ENCODE assay signal across 1 cellular context in the genomic region with DNA sequence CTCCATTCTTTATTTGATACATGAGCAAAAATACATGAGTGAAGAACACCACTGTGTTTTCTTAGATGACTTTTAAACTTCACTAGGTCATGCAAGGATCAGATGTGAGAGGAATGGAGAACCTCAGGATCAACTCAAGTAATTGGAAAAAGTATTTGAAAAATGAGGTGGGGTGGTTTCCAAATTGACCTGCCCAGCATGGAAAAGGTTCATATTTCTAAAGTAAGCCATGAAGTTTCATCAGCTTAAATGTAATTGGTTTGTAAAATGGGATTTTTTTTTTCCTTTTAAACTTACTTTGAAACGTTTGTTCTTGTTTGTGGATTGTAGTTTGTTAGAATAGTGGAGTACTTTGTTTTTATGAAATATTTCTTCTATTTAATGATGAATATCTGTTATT.
TF ChIP-seq lines count a peak whose summit lies in the region.

No MANE protein-coding gene starts in this region.

TF ChIP-seq in IMR-90, 13 proteins besides CTCF, POLR2A, EP300 and RAD21:
- TF ChIP-seq MAFK (IDR thresholded peaks at IDR 0.05; ENCODE audit: low read depth, low read length), result no peak
